In the genomic region with DNA sequence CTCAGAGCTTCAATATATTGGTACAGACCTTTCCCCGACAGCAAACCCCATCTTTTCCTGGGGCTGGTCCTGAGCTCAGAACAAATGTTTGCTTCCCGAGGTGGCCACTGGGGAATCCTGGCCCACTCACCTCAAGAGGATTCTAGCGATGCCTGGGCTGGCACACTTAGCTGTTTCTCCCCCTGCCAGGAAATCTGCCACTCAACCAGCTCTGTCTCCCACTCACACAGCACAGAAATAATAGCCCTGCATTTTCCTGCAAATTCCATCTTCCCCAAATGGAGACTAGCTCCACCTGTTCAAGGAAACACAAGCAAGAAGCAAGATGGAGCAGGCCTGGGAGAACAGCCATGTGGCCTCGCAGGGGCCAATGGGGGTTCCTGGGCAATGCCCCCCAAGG, we compare ENCODE assay signal across 27 cellular contexts. TPM values are rescaled to one million over a fixed set of nuclear protein-coding genes. Genes with fewer than 3 reads are reported as not detected.
DNase-seq lines count a peak whose midpoint lies in the region; ATAC-seq and TF ChIP-seq lines count a peak whose summit lies in the region.
"Had no signal": no experiment of that assay in that cellular context is flagged by ENCODE, and none has a peak within 500 bp of the region (broad histone marks: within the 10 kb centered on the region; RNA-seq: fewer than 3 reads in every experiment).

No MANE protein-coding gene starts in this region.

- CTCF ChIA-PET in activated naive CD4-positive, alpha-beta T cell treated with anti-CD3 and anti-CD28 coated beads for 36 hours (lab: Charles Lee) = interaction anchor here (0.7 to 2.2 kb wide), 5 partner anchors 9 to 368 kb away, joined by 3 to 6 read pairs (median 4); no protein-coding TSS in a partner anchor

- H3K9me3 Mint-ChIP-seq in activated T-helper 17 cell treated with anti-CD3 and anti-CD28 coated beads, Interleukin-2, amount 50 U/mL, for 72 hours = no peaks in the 10 kb centered on the region
- no peaks in the 10 kb centered on the region for H3K9me3 Mint-ChIP-seq in nephron
- no peaks in the 10 kb centered on the region for H3K9me3 Mint-ChIP-seq in activated naive CD4-positive, alpha-beta T cell treated with anti-CD3 and anti-CD28 coated beads for 36 hours
- H3K9me3 Mint-ChIP-seq: activated B cell treated with CpG ODN at 0.5 μM for 24 hours; HFFc6; stimulated activated memory B cell treated with anti-CD40 and anti-IgM and Interleukin-4, amounts not matched to agents 10 μg/mL and 1 μg/mL and 100 μg/mL, for 72 hours had no signal

- no peaks in the 10 kb centered on the region for H4K20me1 ChIP-seq in BLaER1

- no peak overlapping the region for H3K9ac ChIP-seq in BLaER1
- H3K9ac ChIP-seq: GM23248 had no signal

- H3K4me3 ChIP-seq in BLaER1 (no peak overlapping the region), GM12875 (ENCODE audit: low read depth, low read length) (peak overlapping the region; percentile 2)
- H3K4me3 ChIP-seq: GM23248, heart left ventricle, lung, right lobe of liver, testis had no signal

- 0 out of 2 replicates have a peak overlapping the region, but pooled peaks have one; percentile 14 for H3K4me2 ChIP-seq in BLaER1

- H3K36me3 ChIP-seq in BLaER1 = no peaks in the 10 kb centered on the region
- H3K36me3 ChIP-seq: heart left ventricle, right lobe of liver had no signal

- no peaks in the 10 kb centered on the region for H3K27me3 ChIP-seq in BLaER1
- H3K27me3 ChIP-seq: heart left ventricle, right lobe of liver, testis had no signal

- H3K9me3 ChIP-seq in BLaER1 = no peaks in the 10 kb centered on the region
- H3K9me3 ChIP-seq: Caco-2, heart left ventricle, right lobe of liver, testis had no signal

- H3K27ac Mint-ChIP-seq in activated T-helper 17 cell treated with anti-CD3 and anti-CD28 coated beads, Interleukin-2, amount 50 U/mL, for 72 hours = peak overlapping the region; percentile 23
- H3K27ac Mint-ChIP-seq in nephron = peak overlapping the region in 2 of 3 experiments; percentile 12 to 26
- no peak overlapping the region for H3K27ac Mint-ChIP-seq in activated naive CD4-positive, alpha-beta T cell treated with anti-CD3 and anti-CD28 coated beads for 36 hours
- H3K27ac Mint-ChIP-seq: activated B cell treated with CpG ODN at 0.5 μM for 24 hours; activated CD8-positive, alpha-beta memory T cell treated with anti-CD3 and anti-CD28 coated beads, Interleukin-2, amount 10 ng/mL, durations not matched to agents 7 days and 5 days; HFFc6; stimulated activated memory B cell treated with anti-CD40 and anti-IgM and Interleukin-4, amounts not matched to agents 10 μg/mL and 1 μg/mL and 100 μg/mL, for 72 hours had no signal

- no peak for ATAC-seq in activated T-helper 17 cell treated with anti-CD3 and anti-CD28 coated beads, Interleukin-2, amount 50 U/mL, for 72 hours (replicated peaks)
- no peak for ATAC-seq in left colon
- ATAC-seq in HG03159 (IDR thresholded peaks at IDR 0.05; ENCODE audit: unreplicated experiment) = no peak
- ATAC-seq: heart left ventricle, right lobe of liver had no signal

- intact Hi-C loops in left colon (cut with DNase I, micrococcal nuclease) = no loop called here
- intact Hi-C loops in activated naive CD4-positive, alpha-beta T cell treated with anti-CD3 and anti-CD28 coated beads for 36 hours (cut with micrococcal nuclease) = loop anchor here (1.0 kb wide), 4 partner anchors 10 to 291 kb away; a partner anchor contains a TSS

- H3K36me3 Mint-ChIP-seq in activated T-helper 17 cell treated with anti-CD3 and anti-CD28 coated beads, Interleukin-2, amount 50 U/mL, for 72 hours (ENCODE audit: low read depth) = no peaks in the 10 kb centered on the region
- no peaks in the 10 kb centered on the region for H3K36me3 Mint-ChIP-seq in nephron (ENCODE audit: low read depth)
- no peaks in the 10 kb centered on the region for H3K36me3 Mint-ChIP-seq in activated naive CD4-positive, alpha-beta T cell treated with anti-CD3 and anti-CD28 coated beads for 36 hours (ENCODE audit: low read depth)
- H3K36me3 Mint-ChIP-seq: activated CD8-positive, alpha-beta memory T cell treated with anti-CD3 and anti-CD28 coated beads, Interleukin-2, amount 10 ng/mL, durations not matched to agents 7 days and 5 days; stimulated activated memory B cell treated with anti-CD40 and anti-IgM and Interleukin-4, amounts not matched to agents 10 μg/mL and 1 μg/mL and 100 μg/mL, for 72 hours had no signal

- H3K27me3 Mint-ChIP-seq in activated T-helper 17 cell treated with anti-CD3 and anti-CD28 coated beads, Interleukin-2, amount 50 U/mL, for 72 hours = peaks cover 19% of the 10 kb centered on the region
- peaks cover 4% of the 10 kb centered on the region for H3K27me3 Mint-ChIP-seq in nephron (ENCODE audit: low read depth)
- H3K27me3 Mint-ChIP-seq in activated naive CD4-positive, alpha-beta T cell treated with anti-CD3 and anti-CD28 coated beads for 36 hours (ENCODE audit: low read depth) = peaks cover 5% of the 10 kb centered on the region

- peaks cover 11% of the 10 kb centered on the region for H3K4me1 Mint-ChIP-seq in activated T-helper 17 cell treated with anti-CD3 and anti-CD28 coated beads, Interleukin-2, amount 50 U/mL, for 72 hours
- H3K4me1 Mint-ChIP-seq in nephron = peaks cover 55% of the 10 kb centered on the region
- H3K4me1 Mint-ChIP-seq in activated naive CD4-positive, alpha-beta T cell treated with anti-CD3 and anti-CD28 coated beads for 36 hours (ENCODE audit: low read depth) = peaks cover 17% of the 10 kb centered on the region

- H3K4me3 Mint-ChIP-seq in activated T-helper 17 cell treated with anti-CD3 and anti-CD28 coated beads, Interleukin-2, amount 50 U/mL, for 72 hours = no peak overlapping the region
- no peak overlapping the region for H3K4me3 Mint-ChIP-seq in nephron
- no peak overlapping the region for H3K4me3 Mint-ChIP-seq in activated naive CD4-positive, alpha-beta T cell treated with anti-CD3 and anti-CD28 coated beads for 36 hours
- H3K4me3 Mint-ChIP-seq: activated B cell treated with CpG ODN at 0.5 μM for 24 hours; activated CD8-positive, alpha-beta memory T cell treated with anti-CD3 and anti-CD28 coated beads, Interleukin-2, amount 10 ng/mL, durations not matched to agents 7 days and 5 days; HFFc6; stimulated activated memory B cell treated with anti-CD40 and anti-IgM and Interleukin-4, amounts not matched to agents 10 μg/mL and 1 μg/mL and 100 μg/mL, for 72 hours had no signal

- no peak overlapping the region for H3K27ac ChIP-seq in BLaER1
- H3K27ac ChIP-seq: C4-2B, GM23248, right lobe of liver, testis had no signal

- TF ChIP-seq CTCF in GM12875 (IDR thresholded peaks at IDR 0.05; ENCODE audit: borderline replicate concordance, insufficient read depth, low read depth, low read length) (no peak), nephron (IDR thresholded peaks at IDR 0.05; ENCODE audit: unreplicated experiment in 3 of 3) (no peak)

- DNase-seq in left colon (no peak), AG20443 (ENCODE audit: low spot score) (no peak)
- DNase-seq in activated naive CD4-positive, alpha-beta T cell treated with anti-CD3 and anti-CD28 coated beads for 36 hours = no peak
- DNase-seq: activated B cell treated with CpG ODN at 0.5 μM for 24 hours; activated naive CD4-positive, alpha-beta T cell; Caco-2; effector memory CD4-positive, alpha-beta T cell; GM23248; heart left ventricle; HFFc6; kidney glomerular epithelial cell; NCI-H2081 treated with DMSO at 0.1 percent for 48 hours; NCI-H526; posterior cingulate gyrus; right lobe of liver; RPMI8226; testis had no signal

- H3K4me1 ChIP-seq in BLaER1 = peaks cover 44% of the 10 kb centered on the region
- H3K4me1 ChIP-seq: Caco-2, right lobe of liver had no signal

RNA-seq across cellular contexts. Expression of a gene that starts 21.1 kb away (rescaled TPM):
- under 1 TPM; 0.11 to 0.37 TPM for total RNA-seq in activated T-helper 17 cell treated with anti-CD3 and anti-CD28 coated beads, Interleukin-2, amount 50 U/mL, for 72 hours
- 1 to 10 TPM in 1 of 2 donors, under 1 TPM in 1; 0.73 to 3.6 TPM for total RNA-seq in left colon
- total RNA-seq in activated naive CD4-positive, alpha-beta T cell treated with anti-CD3 and anti-CD28 coated beads for 36 hours = under 1 TPM; 0.25 to 0.26 TPM
- total RNA-seq: fibroblast of villous mesenchyme, GM23248, HFFc6 had no signal
